In the genomic region with DNA sequence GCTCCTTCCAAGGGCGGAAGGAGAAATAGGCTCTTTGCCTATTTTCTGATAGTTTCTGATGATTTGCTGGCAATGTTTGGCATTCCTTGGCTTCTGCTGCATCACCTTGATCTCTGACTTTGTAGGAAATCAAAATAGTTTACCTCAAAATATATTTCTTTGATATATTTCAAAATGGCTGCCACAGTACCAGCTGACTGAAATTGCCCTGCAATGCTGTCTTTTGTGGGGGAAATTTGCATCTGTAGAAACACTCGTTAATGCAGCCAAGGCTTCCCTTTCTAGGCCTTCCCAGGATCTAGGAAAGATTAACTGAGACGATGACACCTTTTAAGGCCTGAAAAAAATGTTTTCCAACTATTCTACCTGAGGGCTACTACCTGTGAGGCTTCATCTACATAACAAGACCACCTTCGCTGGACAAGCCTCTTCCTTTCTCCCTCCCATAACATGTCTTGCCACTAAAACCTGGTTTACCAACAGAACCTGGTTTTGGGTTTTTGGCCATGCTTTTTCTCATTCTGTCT, we compare ENCODE assay signal across 15 cellular contexts.
"Had no signal": no experiment of that assay in that cellular context is flagged by ENCODE, and none has a peak within 500 bp of the region (broad histone marks: within the 10 kb centered on the region; RNA-seq: fewer than 3 reads in every experiment).

No MANE protein-coding gene starts in this region.

- H3K4me1 Mint-ChIP-seq: stimulated activated memory B cell treated with anti-CD40 and anti-IgM and Interleukin-4, amounts not matched to agents 10 μg/mL and 1 μg/mL and 100 μg/mL, for 72 hours had no signal

- H3K27ac ChIP-seq: foreskin keratinocyte, neutrophil, psoas muscle, right lobe of liver, tibial artery, upper lobe of left lung, uterus had no signal

- H3K27me3 ChIP-seq: foreskin keratinocyte, neutrophil, right lobe of liver, tibial artery, upper lobe of left lung, uterus had no signal

- DNase-seq: effector memory CD8-positive, alpha-beta T cell; foreskin keratinocyte; kidney glomerular epithelial cell; naive thymus-derived CD8-positive, alpha-beta T cell; psoas muscle; retina; right lobe of liver; stimulated activated CD4-positive, alpha-beta T cell treated with anti-CD3 and anti-CD28 coated beads, Interleukin-4, amount 100 ng/mL, for 24 hours; tibial artery; upper lobe of left lung; uterus had no signal

- H3K27ac Mint-ChIP-seq: dendritic cell treated with granulocyte-macrophage colony-stimulating factor and Interleukin-4, amounts not matched to agents 40 ng/mL and 50 ng/mL, for 4 days; effector memory CD8-positive, alpha-beta T cell; naive thymus-derived CD8-positive, alpha-beta T cell; stimulated activated memory B cell treated with anti-CD40 and anti-IgM and Interleukin-4, amounts not matched to agents 10 μg/mL and 1 μg/mL and 100 μg/mL, for 72 hours; stimulated activated naive CD8-positive, alpha-beta T cell treated with anti-CD3 and anti-CD28 coated beads, Interleukin-15, Interleukin-2, amounts not matched to agents 100 ng/mL and 50 ng/mL, for 24 hours had no signal

- H3K9me3 ChIP-seq: neutrophil, psoas muscle, right lobe of liver, tibial artery, upper lobe of left lung, uterus had no signal

- H3K9me3 Mint-ChIP-seq: dendritic cell treated with granulocyte-macrophage colony-stimulating factor and Interleukin-4, amounts not matched to agents 40 ng/mL and 50 ng/mL, for 4 days; effector memory CD8-positive, alpha-beta T cell; stimulated activated memory B cell treated with anti-CD40 and anti-IgM and Interleukin-4, amounts not matched to agents 10 μg/mL and 1 μg/mL and 100 μg/mL, for 72 hours; stimulated activated naive CD8-positive, alpha-beta T cell treated with anti-CD3 and anti-CD28 coated beads, Interleukin-15, Interleukin-2, amounts not matched to agents 100 ng/mL and 50 ng/mL, for 24 hours had no signal

- ATAC-seq: effector memory CD8-positive, alpha-beta T cell; foreskin keratinocyte; naive thymus-derived CD8-positive, alpha-beta T cell; psoas muscle; right lobe of liver; stimulated activated memory B cell treated with anti-CD40 and anti-IgM and Interleukin-4, amounts not matched to agents 10 μg/mL and 1 μg/mL and 100 μg/mL, for 72 hours had no signal

- H3K4me3 ChIP-seq: psoas muscle, right lobe of liver, tibial artery, upper lobe of left lung, uterus had no signal

- H3K4me1 ChIP-seq: foreskin keratinocyte, psoas muscle, tibial artery, upper lobe of left lung, uterus had no signal

- H3K36me3 ChIP-seq: neutrophil, right lobe of liver, tibial artery, upper lobe of left lung, uterus had no signal

- H3K36me3 Mint-ChIP-seq: naive thymus-derived CD8-positive, alpha-beta T cell; stimulated activated memory B cell treated with anti-CD40 and anti-IgM and Interleukin-4, amounts not matched to agents 10 μg/mL and 1 μg/mL and 100 μg/mL, for 72 hours had no signal

- H3K4me3 Mint-ChIP-seq: dendritic cell treated with granulocyte-macrophage colony-stimulating factor and Interleukin-4, amounts not matched to agents 40 ng/mL and 50 ng/mL, for 4 days; effector memory CD8-positive, alpha-beta T cell; naive thymus-derived CD8-positive, alpha-beta T cell; stimulated activated memory B cell treated with anti-CD40 and anti-IgM and Interleukin-4, amounts not matched to agents 10 μg/mL and 1 μg/mL and 100 μg/mL, for 72 hours; stimulated activated naive CD8-positive, alpha-beta T cell treated with anti-CD3 and anti-CD28 coated beads, Interleukin-15, Interleukin-2, amounts not matched to agents 100 ng/mL and 50 ng/mL, for 24 hours had no signal

- H3K27me3 Mint-ChIP-seq: effector memory CD8-positive, alpha-beta T cell; naive thymus-derived CD8-positive, alpha-beta T cell; stimulated activated memory B cell treated with anti-CD40 and anti-IgM and Interleukin-4, amounts not matched to agents 10 μg/mL and 1 μg/mL and 100 μg/mL, for 72 hours; stimulated activated naive CD8-positive, alpha-beta T cell treated with anti-CD3 and anti-CD28 coated beads, Interleukin-15, Interleukin-2, amounts not matched to agents 100 ng/mL and 50 ng/mL, for 24 hours had no signal
